Comparison of ENCODE assay signal across 21 cellular contexts in genomic region chr5:64339776-64340175, GRCh38.
DNase-seq lines count a peak whose midpoint lies in the region; ATAC-seq and TF ChIP-seq lines count a peak whose summit lies in the region.
"Had no signal": no experiment of that assay in that cellular context is flagged by ENCODE, and none has a peak within 500 bp of the region (broad histone marks: within the 10 kb centered on the region; RNA-seq: fewer than 3 reads in every experiment).

No MANE protein-coding gene starts in this region.

- POLR2A ChIA-PET in RWPE1 (lab: Yijun Ruan, JAX; ENCODE audit: low non-redundant PET) (no interaction called here), T-cell (lab: Charles Lee) (interaction anchor here in 1 of 2 donors (0.7 kb wide), 1 partner anchor 9 kb away, joined by 3 read pairs; no protein-coding TSS in a partner anchor)

- peaks cover 22% of the 10 kb centered on the region for H3K9me3 Mint-ChIP-seq in mesothelial cell of epicardium
- peaks cover 8 to 20% (median 12%) of the 10 kb centered on the region in 3 donors for H3K9me3 Mint-ChIP-seq in T-cell
- peaks cover 10 to 40% (median 25%) of the 10 kb centered on the region in 6 donors for H3K9me3 Mint-ChIP-seq in immature natural killer cell

- H3K36me3 Mint-ChIP-seq in mesothelial cell of epicardium (peaks cover 2% of the 10 kb centered on the region), T-cell (no peaks in the 10 kb centered on the region), immature natural killer cell (peaks cover 0 to 3% (median 0%) of the 10 kb centered on the region in 3 donors)
- H3K36me3 Mint-ChIP-seq: CD4-positive, CD25-positive, alpha-beta regulatory T cell had no signal

- H3K27ac Mint-ChIP-seq in mesothelial cell of epicardium (peak overlapping the region; percentile 7), T-cell (no peak overlapping the region), immature natural killer cell (no peak overlapping the region)
- H3K27ac Mint-ChIP-seq: CD4-positive, CD25-positive, alpha-beta regulatory T cell had no signal

- ATAC-seq in T-cell (replicated peaks in 1 of 4): no peak
- no peak for ATAC-seq in HG02885 (IDR thresholded peaks at IDR 0.05; ENCODE audit: poor library complexity, unreplicated experiment)

- H3K27me3 Mint-ChIP-seq in mesothelial cell of epicardium (ENCODE audit: low read depth): no peaks in the 10 kb centered on the region
- no peaks in the 10 kb centered on the region for H3K27me3 Mint-ChIP-seq in T-cell
- peaks cover 0 to 2% (median 0%) of the 10 kb centered on the region in 3 donors for H3K27me3 Mint-ChIP-seq in immature natural killer cell (ENCODE audit: low read depth in 3 of 3)
- H3K27me3 Mint-ChIP-seq: CD4-positive, CD25-positive, alpha-beta regulatory T cell had no signal

- peaks cover 9% of the 10 kb centered on the region for H3K4me1 Mint-ChIP-seq in mesothelial cell of epicardium
- H3K4me1 Mint-ChIP-seq in T-cell: no peaks in the 10 kb centered on the region
- H3K4me1 Mint-ChIP-seq in immature natural killer cell: no peaks in the 10 kb centered on the region
- H3K4me1 Mint-ChIP-seq: CD4-positive, CD25-positive, alpha-beta regulatory T cell had no signal

- TF ChIP-seq CTCF in RWPE1 (conservative IDR thresholded peaks at IDR 0.05; ENCODE audit: low read depth): no peak
- no peak for TF ChIP-seq CTCF in mesothelial cell of epicardium (IDR thresholded peaks at IDR 0.05; ENCODE audit: unreplicated experiment)

- DNase-seq in ELR (ENCODE audit: low read depth) (peak; percentile 5), RWPE1 (ENCODE audit: low spot score) (peak; percentile 24), epithelial cell of prostate (ENCODE audit: low read depth, low spot score) (no peak), mesothelial cell of epicardium (ENCODE audit: low spot score in 2 of 2, unreplicated experiment in 2 of 2) (no peak), T-cell (no peak), RPMI8226 (no peak), immature natural killer cell (no peak)
- DNase-seq: CD4-positive, CD25-positive, alpha-beta regulatory T cell; GDM1; IMR-90; NCI-H1048; NCI-H1417; NCI-H1694; NCI-H2029 treated with DMSO at 0.1 percent for 48 hours; NCI-H2227 treated with DMSO at 0.1 percent for 48 hours; NCI-H526 treated with DMSO at 0.1 percent for 48 hours; SIG-M5 had no signal

- H3K27ac ChIP-seq in RWPE1 (no peak overlapping the region), epithelial cell of prostate (peak overlapping the region; percentile 37)
- H3K27ac ChIP-seq: BLaER1, KMS-11, SK-N-MC had no signal

- CTCF ChIA-PET in RWPE1 (lab: Yijun Ruan, JAX): no interaction called here
- CTCF ChIA-PET in T-cell (lab: Charles Lee): no interaction called here

- H3K4me3 Mint-ChIP-seq in mesothelial cell of epicardium: no peak overlapping the region
- H3K4me3 Mint-ChIP-seq in T-cell: no peak overlapping the region
- H3K4me3 Mint-ChIP-seq in immature natural killer cell: no peak overlapping the region
- H3K4me3 Mint-ChIP-seq: CD4-positive, CD25-positive, alpha-beta regulatory T cell had no signal

Comparison
In these comparisons a context has a peak if more than half of its experiments do, and no peak if none do; other contexts are left out.
1. DNase-seq: peak in ELR (single experiment) and RWPE1 (single experiment); none in epithelial cell of prostate (single experiment), mesothelial cell of epicardium (0 of 2), T-cell (0 of 34), RPMI8226 (single experiment) and immature natural killer cell (0 of 3).